8 cellular contexts compared by ENCODE assay signal in genomic region chr10:92591550-92592140, GRCh38. TPM values are rescaled to one million over a fixed set of nuclear protein-coding genes. Genes with fewer than 3 reads are reported as not detected.
DNase-seq lines count a peak whose midpoint lies in the region; TF ChIP-seq lines count a peak whose summit lies in the region.

No MANE protein-coding gene starts in this region.

- intact Hi-C loops in activated naive CD4-positive, alpha-beta T cell treated with anti-CD3 and anti-CD28 coated beads for 36 hours (cut with micrococcal nuclease) = loop anchor here (1.0 to 5.0 kb wide), 12 partner anchors 17 to 1369 kb away; partner anchors contain the start of genes BTAF1, CEP55, CPEB3 and FRA10AC1

- 3% methylated on average over 44 of the region's 44 CpGs for WGBS in suprapubic skin

- TF ChIP-seq EP300 in suprapubic skin (IDR thresholded peaks at IDR 0.05) = no peak

- H3K27ac Mint-ChIP-seq in activated naive CD4-positive, alpha-beta T cell treated with anti-CD3 and anti-CD28 coated beads for 36 hours = peak overlapping the region; percentile 99

- peak in 1 of 2 donors; percentile 46 for TF ChIP-seq POLR2A in suprapubic skin (IDR thresholded peaks at IDR 0.05)

- H3K36me3 ChIP-seq in HAP-1 (replicated peaks) (no peaks in the 10 kb centered on the region), MG63 (no peaks in the 10 kb centered on the region), SJSA1 (peaks cover 10% of the 10 kb centered on the region), suprapubic skin (no peaks in the 10 kb centered on the region)

- in situ Hi-C loops in HAP-1 (cut with MboI; ENCODE audit: low sequenced_read_pairs) = no loop called here

- peaks cover 12% of the 10 kb centered on the region for H3K36me3 Mint-ChIP-seq in activated naive CD4-positive, alpha-beta T cell treated with anti-CD3 and anti-CD28 coated beads for 36 hours (ENCODE audit: low read depth)

- peak overlapping the region; percentile 95 for H3K4me3 Mint-ChIP-seq in activated naive CD4-positive, alpha-beta T cell treated with anti-CD3 and anti-CD28 coated beads for 36 hours

- CTCF ChIA-PET in activated naive CD4-positive, alpha-beta T cell treated with anti-CD3 and anti-CD28 coated beads for 36 hours (lab: Charles Lee) = interaction anchor here (1.5 to 1.6 kb wide), 2 partner anchors 18 to 74 kb away, joined by 5 to 12 read pairs; partner anchors contain the start of gene IDE

- H3K27ac ChIP-seq in SJSA1 (peak overlapping the region; percentile 95), suprapubic skin (peak overlapping the region; percentile 94)

- H3K27me3 ChIP-seq in HAP-1 (ENCODE audit: low read depth) (no peaks in the 10 kb centered on the region), MG63 (no peaks in the 10 kb centered on the region), SJSA1 (replicated peaks) (no peaks in the 10 kb centered on the region), suprapubic skin (no peaks in the 10 kb centered on the region)

- TF ChIP-seq CTCF in suprapubic skin (IDR thresholded peaks at IDR 0.05) = no peak

- no peaks in the 10 kb centered on the region for H3K9me3 ChIP-seq in HAP-1
- H3K9me3 ChIP-seq in MG63 = no peaks in the 10 kb centered on the region
- no peaks in the 10 kb centered on the region for H3K9me3 ChIP-seq in SJSA1 (replicated peaks)
- H3K9me3 ChIP-seq in suprapubic skin = no peaks in the 10 kb centered on the region

- H3K27me3 Mint-ChIP-seq in activated naive CD4-positive, alpha-beta T cell treated with anti-CD3 and anti-CD28 coated beads for 36 hours (ENCODE audit: low read depth) = no peaks in the 10 kb centered on the region

- H3K4me3 ChIP-seq in HAP-1 (peak overlapping the region; percentile 78), MG63 (peak overlapping the region; percentile 88), SJSA1 (peak overlapping the region; percentile 67), suprapubic skin (peak overlapping the region; percentile 83)

- H3K4me1 ChIP-seq in HAP-1 (peaks cover 12% of the 10 kb centered on the region), SJSA1 (replicated peaks) (peaks cover 28% of the 10 kb centered on the region), suprapubic skin (peaks cover 26% of the 10 kb centered on the region)

- DNase-seq in GDM1 (lab: John Stamatoyannopoulos, UW) = peak; percentile 91
- DNase-seq in HAP-1 (ENCODE audit: low spot score in 2 of 2) = peak; percentile 81 to 90
- peak; percentile 95 for DNase-seq in MG63
- DNase-seq in SJSA1 (ENCODE audit: low read depth in 1 of 2, low spot score in 2 of 2) = peak; percentile 81 to 88
- peak; percentile 94 for DNase-seq in activated naive CD4-positive, alpha-beta T cell treated with anti-CD3 and anti-CD28 coated beads for 36 hours
- DNase-seq in germinal center (ENCODE audit: low spot score) = peak; percentile 85
- peak; percentile 87 for DNase-seq in occipital lobe (lab: John Stamatoyannopoulos, UW)
- DNase-seq in suprapubic skin (ENCODE audit: low spot score in 2 of 2) = peak; percentile 93 to 95

- peaks cover 21% of the 10 kb centered on the region for H3K4me1 Mint-ChIP-seq in activated naive CD4-positive, alpha-beta T cell treated with anti-CD3 and anti-CD28 coated beads for 36 hours (ENCODE audit: low read depth)

- H3K9me3 Mint-ChIP-seq in activated naive CD4-positive, alpha-beta T cell treated with anti-CD3 and anti-CD28 coated beads for 36 hours = no peaks in the 10 kb centered on the region

RNA-seq across cellular contexts. Expression of gene KIF11, which starts 1.3 kb away (rescaled TPM):
- 19.5 and 26.3 TPM in 2 replicates for total RNA-seq in MG63 (2014; rRNA removed; shearing (Covaris generic); ENCODE audit: low replicate concordance)
- total RNA-seq in SJSA1 (2014; rRNA removed; shearing (Covaris generic)) = 79.7 and 93.0 TPM in 2 replicates
- total RNA-seq in activated naive CD4-positive, alpha-beta T cell treated with anti-CD3 and anti-CD28 coated beads for 36 hours = 10 to 100 TPM; 43.2 to 43.4 TPM
- total RNA-seq in occipital lobe = 7.3 TPM
- total RNA-seq in suprapubic skin = 1 to 10 TPM; 3.1 to 5.4 (median 4.1) TPM

RNA-seq across cellular contexts. Expression of gene IDE, which starts 17.8 kb away (rescaled TPM):
- 27.1 and 30.4 TPM in 2 replicates for total RNA-seq in MG63 (2014; rRNA removed; shearing (Covaris generic); ENCODE audit: low replicate concordance)
- 51.3 and 59.6 TPM in 2 replicates for total RNA-seq in SJSA1 (2014; rRNA removed; shearing (Covaris generic))
- total RNA-seq in activated naive CD4-positive, alpha-beta T cell treated with anti-CD3 and anti-CD28 coated beads for 36 hours = 10 to 100 TPM; 30.8 to 31.2 TPM
- total RNA-seq in occipital lobe (19.7 TPM), suprapubic skin (100 to 1,000 TPM; 107 to 300 (median 185) TPM)

Comparison
In these comparisons a context has a peak if more than half of its experiments do, and no peak if none do; other contexts are left out.
1. Peak in every context shown above with its lines: DNase-seq, H3K4me3 ChIP-seq and H3K27ac ChIP-seq.